ENCODE assay signal across 18 cellular contexts in the genomic region with DNA sequence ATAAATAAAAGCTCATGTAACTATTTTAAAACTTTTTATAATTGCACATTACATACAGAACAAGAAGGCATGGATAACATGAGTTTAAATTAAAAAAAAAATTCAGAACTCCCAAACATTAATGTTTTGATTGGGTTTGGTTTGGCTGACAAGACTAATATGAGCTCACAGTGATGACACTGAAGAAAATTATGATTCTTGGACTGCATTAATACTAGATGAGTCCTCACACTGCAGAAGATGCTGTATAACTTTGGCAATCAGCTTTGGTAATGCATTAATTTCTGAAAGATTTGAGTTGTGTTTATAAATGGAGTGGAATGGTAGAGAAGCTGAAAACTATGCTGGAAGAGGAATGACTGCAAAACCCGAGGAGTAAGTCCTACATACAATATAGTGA.
DNase-seq lines count a peak whose midpoint lies in the region; ATAC-seq and TF ChIP-seq lines count a peak whose summit lies in the region.
"Had no signal": no experiment of that assay in that cellular context is flagged by ENCODE, and none has a peak within 500 bp of the region (broad histone marks: within the 10 kb centered on the region; RNA-seq: fewer than 3 reads in every experiment).

No MANE protein-coding gene starts in this region.

- no peak overlapping the region for H3K4me3 ChIP-seq in fibroblast of mammary gland (ENCODE audit: control insufficient read depth, low read depth, low read length)
- H3K4me3 ChIP-seq: BLaER1, GM12878 had no signal

- no peak for TF ChIP-seq CTCF in fibroblast of mammary gland (conservative IDR thresholded peaks at IDR 0.05; ENCODE audit: control insufficient read depth, insufficient read depth, low read depth, low read length)

- DNase-seq in GM03348 (ENCODE audit: low spot score) (peak; percentile 4), HCEC 1CT (peak; percentile 1), fibroblast of mammary gland (ENCODE audit: low read depth) (peak; percentile 54), iris pigment epithelial cell (ENCODE audit: low read depth) (peak; percentile 9), 8988T (no peak)
- DNase-seq in stimulated activated CD4-positive, alpha-beta T cell treated with anti-CD3 and anti-CD28 coated beads, Interleukin-4, amount 100 ng/mL, for 24 hours: no peak
- DNase-seq: Caco-2; CD4-positive, CD25-positive, alpha-beta regulatory T cell; CD8-positive, alpha-beta T cell; DMS153; DND-41; GOT3; H7 had no signal

- ATAC-seq in HG02938 (IDR thresholded peaks at IDR 0.05; ENCODE audit: unreplicated experiment) (no peak), HG02571 (IDR thresholded peaks at IDR 0.05; ENCODE audit: unreplicated experiment) (no peak)
- ATAC-seq: CD8-positive, alpha-beta T cell; GM12878; HCT116 had no signal

Comparison
In these comparisons a context has a peak if more than half of its experiments do, and no peak if none do; other contexts are left out.
1. DNase-seq: peak in GM03348 (single experiment), HCEC 1CT (single experiment), fibroblast of mammary gland (single experiment) and iris pigment epithelial cell (single experiment); none in 8988T (single experiment) and stimulated activated CD4-positive, alpha-beta T cell treated with anti-CD3 and anti-CD28 coated beads, Interleukin-4, amount 100 ng/mL, for 24 hours (single experiment).